In genomic region chr1:53316058-53316741, GRCh38 we compare ENCODE assay signal across 10 cellular contexts. TPM values are rescaled to one million over a fixed set of nuclear protein-coding genes. Genes with fewer than 3 reads are reported as not detected.
DNase-seq lines count a peak whose midpoint lies in the region; ATAC-seq, FAIRE-seq and TF ChIP-seq lines count a peak whose summit lies in the region.
"Had no signal": no experiment of that assay in that cellular context is flagged by ENCODE, and none has a peak within 500 bp of the region (broad histone marks: within the 10 kb centered on the region; RNA-seq: fewer than 3 reads in every experiment).

No MANE protein-coding gene starts in this region.

- peak overlapping the region; percentile 81 for H3K27ac ChIP-seq in BLaER1
- H3K27ac ChIP-seq in kidney (ENCODE audit: low read depth in 2 of 2, low read length in 2 of 2) = peak overlapping the region in 1 of 2 donors; percentile 43

- TF ChIP-seq CTCF in GM12864 (IDR thresholded peaks at IDR 0.05; ENCODE audit: low read depth, low read length, missing control alignments) (peak; percentile 14), kidney (IDR thresholded peaks at IDR 0.05; ENCODE audit: borderline replicate concordance, extremely low read depth, insufficient read depth) (no peak)

- DNase-seq in GM12864 (ENCODE audit: low read depth) = no peak
- no peak for DNase-seq in activated T-helper 2 cell treated with anti-CD3 and anti-CD28 coated beads, Interferon-gamma antibody, Interleukin-2, Interleukin-4, amounts not matched to agents 10 μg/mL and 5 μg/mL and 100 μg/mL, durations not matched to agents 14 hours and 24 hours and 36 hours (ENCODE audit: low spot score)
- DNase-seq in kidney = peak; percentile 77
- DNase-seq in KG1 (lab: John Stamatoyannopoulos, UW) = no peak
- no peak for DNase-seq in T-helper 17 cell
- DNase-seq: activated CD8-positive, alpha-beta memory T cell treated with anti-CD3 and anti-CD28 coated beads for 24 hours; SHP77 treated with DMSO at 0.1 percent for 48 hours had no signal

- peaks cover 13% of the 10 kb centered on the region for H3K4me1 Mint-ChIP-seq in activated T-helper 2 cell treated with anti-CD3 and anti-CD28 coated beads, Interferon-gamma antibody, Interleukin-2, Interleukin-4, amounts not matched to agents 10 μg/mL and 5 μg/mL and 100 μg/mL, durations not matched to agents 14 hours and 24 hours and 36 hours (ENCODE audit: low read depth)
- peaks cover 14% of the 10 kb centered on the region for H3K4me1 Mint-ChIP-seq in T-helper 17 cell

- FAIRE-seq in kidney (lab: Jason Lieb, UNC) = no peak

- intact Hi-C loops in activated T-helper 2 cell treated with anti-CD3 and anti-CD28 coated beads, Interferon-gamma antibody, Interleukin-2, Interleukin-4, amounts not matched to agents 10 μg/mL and 5 μg/mL and 100 μg/mL, durations not matched to agents 14 hours and 24 hours and 36 hours (cut with micrococcal nuclease) = no loop called here
- intact Hi-C loops in kidney (cut with DNase I) = no loop called here

- no peak for ATAC-seq in HG02970 (IDR thresholded peaks at IDR 0.05; ENCODE audit: low FRiP score, unreplicated experiment)
- no peak for ATAC-seq in GM18867 (IDR thresholded peaks at IDR 0.05; ENCODE audit: unreplicated experiment)
- no peak for ATAC-seq in T-helper 17 cell

- H3K4me3 ChIP-seq in BLaER1 = peak overlapping the region; percentile 52
- H3K4me3 ChIP-seq in GM12864 (ENCODE audit: low read depth, low read length) = no peak overlapping the region
- H3K4me3 ChIP-seq in kidney (ENCODE audit: low read length in 2 of 2) = no peak overlapping the region

- peak overlapping the region; percentile 62 for H3K27ac Mint-ChIP-seq in activated T-helper 2 cell treated with anti-CD3 and anti-CD28 coated beads, Interferon-gamma antibody, Interleukin-2, Interleukin-4, amounts not matched to agents 10 μg/mL and 5 μg/mL and 100 μg/mL, durations not matched to agents 14 hours and 24 hours and 36 hours
- no peak overlapping the region for H3K27ac Mint-ChIP-seq in T-helper 17 cell

- H3K36me3 ChIP-seq in BLaER1 (peaks cover 55% of the 10 kb centered on the region), kidney (ENCODE audit: control insufficient read depth in 1 of 2, insufficient read depth in 2 of 2, low read length in 2 of 2) (no peaks in the 10 kb centered on the region)

- H3K9ac ChIP-seq in BLaER1 (peak overlapping the region; percentile 71), kidney (ENCODE audit: low read length in 2 of 2) (no peak overlapping the region)

- peaks cover 50% of the 10 kb centered on the region for H3K36me3 Mint-ChIP-seq in activated T-helper 2 cell treated with anti-CD3 and anti-CD28 coated beads, Interferon-gamma antibody, Interleukin-2, Interleukin-4, amounts not matched to agents 10 μg/mL and 5 μg/mL and 100 μg/mL, durations not matched to agents 14 hours and 24 hours and 36 hours (ENCODE audit: low read depth)
- no peaks in the 10 kb centered on the region for H3K36me3 Mint-ChIP-seq in T-helper 17 cell (ENCODE audit: low read depth)

- H3K27me3 ChIP-seq in BLaER1 = no peaks in the 10 kb centered on the region

- H3K9me3 ChIP-seq in BLaER1 (no peaks in the 10 kb centered on the region), kidney (ENCODE audit: control insufficient read depth in 1 of 2, low read length in 2 of 2) (no peaks in the 10 kb centered on the region), T-helper 17 cell (ENCODE audit: control insufficient read depth, low read length, poor library complexity, severe bottlenecking) (no peaks in the 10 kb centered on the region)

- H3K27me3 Mint-ChIP-seq in activated T-helper 2 cell treated with anti-CD3 and anti-CD28 coated beads, Interferon-gamma antibody, Interleukin-2, Interleukin-4, amounts not matched to agents 10 μg/mL and 5 μg/mL and 100 μg/mL, durations not matched to agents 14 hours and 24 hours and 36 hours (ENCODE audit: low read depth) = no peaks in the 10 kb centered on the region
- no peaks in the 10 kb centered on the region for H3K27me3 Mint-ChIP-seq in T-helper 17 cell

- H3K4me1 ChIP-seq in BLaER1 (peaks cover 100% of the 10 kb centered on the region), kidney (ENCODE audit: control insufficient read depth in 1 of 2, insufficient read depth in 1 of 2, low read depth in 1 of 2, low read length in 2 of 2) (peaks cover 0 to 7% of the 10 kb centered on the region in 2 donors)

- no peaks in the 10 kb centered on the region for H3K9me3 Mint-ChIP-seq in activated T-helper 2 cell treated with anti-CD3 and anti-CD28 coated beads, Interferon-gamma antibody, Interleukin-2, Interleukin-4, amounts not matched to agents 10 μg/mL and 5 μg/mL and 100 μg/mL, durations not matched to agents 14 hours and 24 hours and 36 hours

- H3K4me3 Mint-ChIP-seq in activated T-helper 2 cell treated with anti-CD3 and anti-CD28 coated beads, Interferon-gamma antibody, Interleukin-2, Interleukin-4, amounts not matched to agents 10 μg/mL and 5 μg/mL and 100 μg/mL, durations not matched to agents 14 hours and 24 hours and 36 hours (ENCODE audit: low read depth) = no peak overlapping the region
- no peak overlapping the region for H3K4me3 Mint-ChIP-seq in T-helper 17 cell

- peaks cover 98% of the 10 kb centered on the region for H4K20me1 ChIP-seq in BLaER1

- peak overlapping the region; percentile 97 for H3K4me2 ChIP-seq in BLaER1

RNA-seq across cellular contexts. Expression of gene LRP8, which starts 11.7 kb away (rescaled TPM):
- 78.0 and 82.1 TPM in 2 replicates for total RNA-seq in activated T-helper 2 cell treated with anti-CD3 and anti-CD28 coated beads, Interferon-gamma antibody, Interleukin-2, Interleukin-4, amounts not matched to agents 10 μg/mL and 5 μg/mL and 100 μg/mL, durations not matched to agents 14 hours and 24 hours and 36 hours
- total RNA-seq in kidney = 6.9 TPM
- polyA plus RNA-seq in kidney (ENCODE audit: insufficient read depth, low read depth, low replicate concordance) = 1.4 TPM
- total RNA-seq in T-helper 17 cell = 10 to 100 TPM; 15.1 to 18.6 TPM
